In the genomic region with DNA sequence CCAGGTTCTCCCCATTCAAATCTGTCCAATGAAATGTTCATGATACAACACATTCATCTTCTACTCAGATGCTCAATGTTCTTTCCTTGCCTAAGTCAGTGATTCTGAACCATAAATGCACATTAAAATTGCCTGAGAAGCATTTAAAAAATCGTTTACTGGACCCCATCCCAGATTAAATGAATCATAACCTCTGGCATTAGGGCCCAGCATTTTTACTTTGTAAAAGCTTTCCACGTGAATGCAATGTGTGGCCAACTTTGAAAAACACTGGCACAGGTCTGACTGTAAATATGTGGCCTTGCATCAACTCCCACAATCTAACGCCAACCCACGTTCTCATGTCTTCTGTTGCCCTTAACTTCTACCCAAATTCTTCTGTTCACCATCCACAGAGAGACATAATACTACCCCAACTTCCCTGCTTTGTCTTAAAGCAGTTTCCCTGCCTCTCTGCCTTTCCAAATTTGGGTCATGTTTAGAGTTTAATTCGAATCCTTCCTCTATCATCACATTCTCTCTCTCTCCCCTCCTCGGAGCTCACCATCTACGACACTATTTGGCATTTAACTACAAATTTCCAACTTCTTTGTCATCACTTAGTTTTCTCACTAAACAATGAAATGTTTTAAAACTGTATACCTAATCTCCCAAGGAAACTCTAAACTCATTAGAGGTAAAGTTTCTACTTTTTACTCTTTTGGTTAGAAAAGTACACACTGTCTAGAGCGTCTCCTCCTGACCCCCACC, we compare ENCODE assay signal across 18 cellular contexts.
DNase-seq lines count a peak whose midpoint lies in the region; ATAC-seq and TF ChIP-seq lines count a peak whose summit lies in the region.
"Had no signal": no experiment of that assay in that cellular context is flagged by ENCODE, and none has a peak within 500 bp of the region (broad histone marks: within the 10 kb centered on the region; RNA-seq: fewer than 3 reads in every experiment).

No MANE protein-coding gene starts in this region.

- H3K9me3 ChIP-seq in breast epithelium (no peaks in the 10 kb centered on the region), thoracic aorta (no peaks in the 10 kb centered on the region)

- peak; percentile 82 for DNase-seq in MCF 10A (ENCODE audit: unreplicated experiment)
- DNase-seq in breast epithelium (ENCODE audit: low spot score in 2 of 2), result no peak
- peak; percentile 5 for DNase-seq in RWPE1 (ENCODE audit: low spot score)
- DNase-seq in fibroblast of the aortic adventitia (ENCODE audit: low read depth), result peak; percentile 100
- peak; percentile 9 for DNase-seq in thoracic aorta (ENCODE audit: low spot score)
- no peak for DNase-seq in OCI-M1 (lab: John Stamatoyannopoulos, UW)
- no peak for DNase-seq in activated CD8-positive, alpha-beta memory T cell treated with anti-CD3 and anti-CD28 coated beads for 24 hours
- DNase-seq in cerebellar nuclear complex (lab: John Stamatoyannopoulos, UW), result no peak
- DNase-seq: activated naive CD4-positive, alpha-beta T cell; KBM-7; NCI-H1694 treated with DMSO at 0.1 percent for 48 hours; NK-92 treated with Interleukin-12 subunit alpha and Interleukin-12 subunit beta, amount 100 ng/mL, for 24 hours; nucleus accumbens; stimulated activated CD4-positive, alpha-beta T cell treated with anti-CD3 and anti-CD28 coated beads, Interleukin-15, amount 100 ng/mL, for 24 hours had no signal

- H3K4me1 Mint-ChIP-seq in MCF 10A (ENCODE audit: insufficient read depth, unreplicated experiment), result peaks cover 22% of the 10 kb centered on the region
- H3K4me1 Mint-ChIP-seq: memory B cell had no signal

- no peaks in the 10 kb centered on the region for H3K4me1 ChIP-seq in breast epithelium
- peaks cover 3 to 9% of the 10 kb centered on the region in 2 donors for H3K4me1 ChIP-seq in thoracic aorta (ENCODE audit: control insufficient read depth in 1 of 2, low read depth in 2 of 2)

- CTCF ChIA-PET in MCF 10A (lab: Yijun Ruan, JAX) (no interaction called here), RWPE1 (lab: Yijun Ruan, JAX) (no interaction called here)

- H3K27me3 ChIP-seq in breast epithelium, result no peaks in the 10 kb centered on the region
- H3K27me3 ChIP-seq in thoracic aorta (replicated peaks; ENCODE audit: insufficient read depth), result no peaks in the 10 kb centered on the region

- H3K27ac ChIP-seq in breast epithelium (peak overlapping the region in 1 of 2 donors; percentile 3), RWPE1 (no peak overlapping the region), thoracic aorta (peak overlapping the region; percentile 40 to 62)
- H3K27ac ChIP-seq: 22Rv1 had no signal

- no peaks in the 10 kb centered on the region for H3K36me3 ChIP-seq in breast epithelium
- no peaks in the 10 kb centered on the region for H3K36me3 ChIP-seq in thoracic aorta

- POLR2A ChIA-PET in MCF 10A (lab: Yijun Ruan, JAX), result interaction anchor here (0.6 kb wide), 1 partner anchor 13 kb away, joined by 3 read pairs; no protein-coding TSS in a partner anchor
- POLR2A ChIA-PET in RWPE1 (lab: Yijun Ruan, JAX; ENCODE audit: low non-redundant PET), result no interaction called here

- H3K4me3 Mint-ChIP-seq in MCF 10A (ENCODE audit: unreplicated experiment), result no peak overlapping the region
- H3K4me3 Mint-ChIP-seq: memory B cell had no signal

- no peaks in the 10 kb centered on the region for H3K36me3 Mint-ChIP-seq in MCF 10A (ENCODE audit: insufficient read depth, unreplicated experiment)
- H3K36me3 Mint-ChIP-seq: memory B cell had no signal

- no TSS peak for BruUV-seq in MCF 10A (replicated peaks; lab: Mats Ljungman, UMichigan)

- TF ChIP-seq POLR2A in breast epithelium (IDR thresholded peaks at IDR 0.05), result no peak

- H3K27ac Mint-ChIP-seq in MCF 10A (ENCODE audit: low read depth, unreplicated experiment), result peak overlapping the region; percentile 94
- H3K27ac Mint-ChIP-seq: memory B cell had no signal

- no peaks in the 10 kb centered on the region for H3K9me3 Mint-ChIP-seq in MCF 10A (ENCODE audit: unreplicated experiment)
- H3K9me3 Mint-ChIP-seq: memory B cell had no signal

- intact Hi-C loops in MCF 10A (cut with micrococcal nuclease), result no loop called here
- intact Hi-C loops in breast epithelium (cut with DNase I; ENCODE audit: low total_unique reads), result no loop called here

- TF ChIP-seq CTCF in MCF 10A (IDR thresholded peaks at IDR 0.05; ENCODE audit: unreplicated experiment), result no peak
- no peak for TF ChIP-seq CTCF in breast epithelium (IDR thresholded peaks at IDR 0.05)
- TF ChIP-seq CTCF in RWPE1 (conservative IDR thresholded peaks at IDR 0.05; ENCODE audit: low read depth), result no peak
- TF ChIP-seq CTCF in fibroblast of the aortic adventitia (IDR thresholded peaks at IDR 0.05; ENCODE audit: insufficient read depth, low read length), result no peak
- TF ChIP-seq CTCF in thoracic aorta (IDR thresholded peaks at IDR 0.05), result no peak

- peak; percentile 80 for ATAC-seq in thoracic aorta (ENCODE audit: insufficient number of reproducible peaks, low FRiP score, low read depth)
- ATAC-seq: esophagus mucosa, SK-N-SH treated with all-trans-retinoic acid at 6 μM for 48 hours had no signal

- H3K4me3 ChIP-seq in breast epithelium (no peak overlapping the region), fibroblast of the aortic adventitia (ENCODE audit: low read depth, low read length) (peak overlapping the region; percentile 23), thoracic aorta (peak overlapping the region; percentile 30)

- H3K27me3 Mint-ChIP-seq in MCF 10A (ENCODE audit: insufficient read depth, unreplicated experiment), result no peaks in the 10 kb centered on the region

Comparison
In these comparisons a context has a peak if more than half of its experiments do, and no peak if none do; other contexts are left out.
1. DNase-seq: peak in MCF 10A (single experiment), RWPE1 (single experiment), fibroblast of the aortic adventitia (single experiment) and thoracic aorta (single experiment); none in breast epithelium (0 of 2), OCI-M1 (single experiment), activated CD8-positive, alpha-beta memory T cell treated with anti-CD3 and anti-CD28 coated beads for 24 hours (single experiment) and cerebellar nuclear complex (0 of 2).
2. H3K4me3 ChIP-seq: peak in fibroblast of the aortic adventitia (single experiment) and thoracic aorta (single experiment); none in breast epithelium (0 of 3).